In the genomic region with DNA sequence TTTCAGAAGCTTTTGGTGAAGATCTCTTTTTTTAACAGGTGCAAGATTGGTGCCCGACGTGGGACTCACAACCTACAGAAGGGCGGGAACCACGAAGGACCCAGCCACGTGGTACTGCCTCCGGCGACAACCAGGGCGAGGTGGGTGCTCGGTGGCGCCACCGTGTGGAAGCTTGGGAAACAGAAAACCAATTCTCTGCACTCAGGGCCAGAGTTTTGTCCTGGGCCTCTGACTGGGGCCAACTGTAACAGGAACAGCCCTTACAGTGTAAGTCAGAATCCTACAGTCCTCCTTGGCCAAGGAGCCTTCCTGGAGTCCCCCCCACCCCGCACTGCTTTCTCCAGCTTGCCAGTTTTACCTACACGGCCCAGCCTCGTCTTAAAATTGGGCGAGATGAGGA, we compare ENCODE assay signal across 9 cellular contexts. TPM values are rescaled to one million over a fixed set of nuclear protein-coding genes. Genes with fewer than 3 reads are reported as not detected.
A peak's percentile ranks its signal among the peaks of the same experiment; 100 is the strongest.
DNase-seq lines count a peak whose midpoint lies in the region; ATAC-seq, FAIRE-seq and TF ChIP-seq lines count a peak whose summit lies in the region.
"Had no signal": no experiment of that assay in that cellular context is flagged by ENCODE, and none has a peak within 500 bp of the region (broad histone marks: within the 10 kb centered on the region; RNA-seq: fewer than 3 reads in every experiment).

No MANE protein-coding gene starts in this region.

- intact Hi-C loops in body of pancreas (cut with DNase I) (no loop called here), HepG2 (cut with micrococcal nuclease; ENCODE audit: unreplicated experiment) (no loop called here)

- H3K27me3 ChIP-seq in body of pancreas (no peaks in the 10 kb centered on the region), HepG2 (ENCODE audit: control insufficient read depth in 1 of 2, insufficient read depth in 2 of 2, low read length in 2 of 2) (peaks cover 1 to 28% of the 10 kb centered on the region in 2 experiments; a peak in 3 of 5 replicates)

- no peak overlapping the region for H3K27ac ChIP-seq in body of pancreas
- H3K27ac ChIP-seq in HepG2 (ENCODE audit: extremely low read length, insufficient read depth, low read length), result no peak overlapping the region

- H4K20me1 ChIP-seq in HepG2 (ENCODE audit: insufficient read depth, low read length), result no peaks in the 10 kb centered on the region

- H3K36me3 Mint-ChIP-seq in stimulated activated effector memory CD8-positive, alpha-beta T cell treated with anti-CD3 and anti-CD28 coated beads, Interleukin-12 subunit alpha, Interleukin-12 subunit beta, amount 100 ng/mL, for 72 hours, result no peaks in the 10 kb centered on the region

- POLR2A ChIA-PET in AG04449 (lab: Yijun Ruan, JAX) (no interaction called here), HepG2 (lab: Yijun Ruan, JAX) (no interaction called here)

- ATAC-seq in body of pancreas, result no peak
- ATAC-seq in HepG2, result peak; percentile 51; the same call in 2 of the 3 replicates
- ATAC-seq in stimulated activated effector memory CD8-positive, alpha-beta T cell treated with anti-CD3 and anti-CD28 coated beads, Interleukin-12 subunit alpha, Interleukin-12 subunit beta, amount 100 ng/mL, for 72 hours, result peak; percentile 61
- no peak for ATAC-seq in HG03039 (IDR thresholded peaks at IDR 0.05; ENCODE audit: unreplicated experiment)
- ATAC-seq in HG02642 (IDR thresholded peaks at IDR 0.05; ENCODE audit: poor library complexity, unreplicated experiment), result no peak

- TF ChIP-seq CTCF in AG04449 (IDR thresholded peaks at IDR 0.05; ENCODE audit: insufficient read depth, low read length, missing control alignments) (peak; percentile 14), body of pancreas (IDR thresholded peaks at IDR 0.05) (peak in 4 of 7 experiments; percentile 8 to 26 (median 20)), HepG2 (CRISPR knock-in tag; IDR thresholded peaks at IDR 0.05) (peak; percentile 48)

- BruUV-seq in HepG2 (replicated peaks; lab: Mats Ljungman, UMichigan), result no TSS peak

- DNase-seq in AG04449 (ENCODE audit: low read depth, low spot score), result no peak
- DNase-seq in H4 (ENCODE audit: low spot score), result peak; percentile 23
- peak in 4 of 5 donors; percentile 38 to 52 (median 44) for DNase-seq in T-helper 1 cell
- DNase-seq in body of pancreas, result peak in 3 of 4 donors; percentile 16 to 35 (median 17)
- DNase-seq in HepG2 (ENCODE audit: low spot score), result peak; percentile 11
- peak; percentile 38 to 75 for DNase-seq in stimulated activated effector memory CD8-positive, alpha-beta T cell treated with anti-CD3 and anti-CD28 coated beads, Interleukin-12 subunit alpha, Interleukin-12 subunit beta, amount 100 ng/mL, for 72 hours (ENCODE audit: low spot score in 2 of 2)

- no peak for TF ChIP-seq POLR2A in body of pancreas (IDR thresholded peaks at IDR 0.05)
- TF ChIP-seq POLR2A in HepG2 (IDR thresholded peaks at IDR 0.05; ENCODE audit: insufficient read depth in 1 of 2, low read depth in 2 of 2, low read length in 2 of 2), result no peak

- H3K27ac Mint-ChIP-seq in stimulated activated effector memory CD8-positive, alpha-beta T cell treated with anti-CD3 and anti-CD28 coated beads, Interleukin-12 subunit alpha, Interleukin-12 subunit beta, amount 100 ng/mL, for 72 hours, result no peak overlapping the region

- CTCF ChIA-PET in AG04449 (lab: Yijun Ruan, JAX) (no interaction called here), HepG2 (lab: Yijun Ruan, JAX; ENCODE audit: low intra/inter-chr PET ratio, low total read pairs) (no interaction called here)

- H3K4me2 ChIP-seq in HepG2 (ENCODE audit: low read depth, low read length), result no peak overlapping the region

- no peak for TF ChIP-seq RAD21 in HepG2 (CRISPR knock-in tag; IDR thresholded peaks at IDR 0.05)

- no peaks in the 10 kb centered on the region for H3K79me2 ChIP-seq in HepG2 (ENCODE audit: insufficient read depth, low read length)

- TF ChIP-seq EP300 in HepG2 (IDR thresholded peaks at IDR 0.05; ENCODE audit: low read depth in 2 of 2, low read length in 2 of 2) (no peak), HepG2 (CRISPR knock-in tag; IDR thresholded peaks at IDR 0.05; ENCODE audit: borderline replicate concordance) (no peak)

- no peak overlapping the region for H2AFZ ChIP-seq in HepG2 (ENCODE audit: low read length)

- H3K4me1 Mint-ChIP-seq in stimulated activated effector memory CD8-positive, alpha-beta T cell treated with anti-CD3 and anti-CD28 coated beads, Interleukin-12 subunit alpha, Interleukin-12 subunit beta, amount 100 ng/mL, for 72 hours, result peaks cover 9% of the 10 kb centered on the region

- 34 to 37% methylated on average over 15 of the region's 15 CpGs for WGBS in body of pancreas, 2 donors
- WGBS in HepG2 (ENCODE audit: low lambda C conversion rate), result 2% methylated on average over 15 of the region's 15 CpGs

- no peak overlapping the region for H3K4me3 Mint-ChIP-seq in stimulated activated effector memory CD8-positive, alpha-beta T cell treated with anti-CD3 and anti-CD28 coated beads, Interleukin-12 subunit alpha, Interleukin-12 subunit beta, amount 100 ng/mL, for 72 hours

- H3K9me3 ChIP-seq in body of pancreas (no peaks in the 10 kb centered on the region), HepG2 (ENCODE audit: low read length) (no peaks in the 10 kb centered on the region)

- no peak overlapping the region for H3K4me3 ChIP-seq in AG04449 (ENCODE audit: low read depth, low read length)
- no peak overlapping the region for H3K4me3 ChIP-seq in body of pancreas
- H3K4me3 ChIP-seq in HepG2 (replicated peaks in 1 of 3; ENCODE audit: insufficient read depth in 1 of 3, low read depth in 2 of 3, low read length in 3 of 3), result no peak overlapping the region

- H3K36me3 ChIP-seq in body of pancreas (replicated peaks in 1 of 2; ENCODE audit: insufficient read depth in 1 of 2, low read depth in 2 of 2) (no peaks in the 10 kb centered on the region), HepG2 (replicated peaks in 1 of 2; ENCODE audit: control insufficient read depth in 1 of 2, insufficient read depth in 2 of 2, low read length in 2 of 2) (no peaks in the 10 kb centered on the region)

- H3K4me1 ChIP-seq in body of pancreas, result no peaks in the 10 kb centered on the region
- H3K4me1 ChIP-seq in HepG2 (ENCODE audit: insufficient read depth, low read length), result no peaks in the 10 kb centered on the region

- no peak overlapping the region for H3K9ac ChIP-seq in HepG2 (ENCODE audit: insufficient read depth, low read depth, low read length)

- H3K9me3 Mint-ChIP-seq in stimulated activated effector memory CD8-positive, alpha-beta T cell treated with anti-CD3 and anti-CD28 coated beads, Interleukin-12 subunit alpha, Interleukin-12 subunit beta, amount 100 ng/mL, for 72 hours, result no peaks in the 10 kb centered on the region

- in situ Hi-C loops in HepG2 (cut with HindIII; ENCODE audit: extremely low pct_ligation_motif_present, low pct_unique_long_range_greater_than_20kb), result no loop called here

- FAIRE-seq in HepG2 (lab: Jason Lieb, UNC), result no peak
- FAIRE-seq: endometrium had no signal

RNA-seq across cellular contexts. Expression of a gene that starts 11.6 kb away (rescaled TPM):
- not detected in 2 replicates for total RNA-seq in H4 (2014; rRNA removed; shearing (Covaris generic))
- total RNA-seq in body of pancreas (not detected), HepG2 (2016; rRNA removed; fragmentation: Illumina TruSeq; extraction: Trizol) (not detected in 2 replicates)
- total RNA-seq in HepG2 (2016; cell fraction: cytosol; rRNA removed; fragmentation: Illumina TruSeq; extraction: Trizol; ENCODE audit: low read depth), result not detected in 2 replicates
- total RNA-seq in HepG2 (2016; cell fraction: insoluble cytoplasmic fraction; rRNA removed; fragmentation: Illumina TruSeq; extraction: Trizol), result not detected in 2 replicates
- not detected in 2 replicates for total RNA-seq in HepG2 (2016; cell fraction: membrane; rRNA removed; fragmentation: Illumina TruSeq; extraction: Trizol)
- total RNA-seq in HepG2 (2016; cell fraction: nucleus; rRNA removed; fragmentation: Illumina TruSeq; extraction: Trizol), result not detected in 2 replicates
- polyA plus RNA-seq in HepG2 (2011; rRNA removed), result not detected in 2 replicates
- polyA plus RNA-seq in HepG2 (2011; cell fraction: cytosol; rRNA removed), result not detected in 2 replicates
- polyA plus RNA-seq in HepG2 (2011; cell fraction: nucleus; rRNA removed), result not detected in 2 replicates
- not detected in 2 replicates for polyA plus RNA-seq in HepG2 (2012)
- polyA plus RNA-seq in HepG2 (2016; cell fraction: cytosol; fragmentation: Illumina TruSeq; extraction: Trizol; ENCODE audit: low read depth), result not detected in 2 replicates
- polyA plus RNA-seq in HepG2 (2016; cell fraction: insoluble cytoplasmic fraction; fragmentation: Illumina TruSeq; extraction: Trizol; ENCODE audit: low read depth), result not detected in 2 replicates
- polyA plus RNA-seq in HepG2 (2016; cell fraction: membrane; fragmentation: Illumina TruSeq; extraction: Trizol; ENCODE audit: low read depth), result not detected in 2 replicates
- polyA plus RNA-seq in HepG2 (2016; cell fraction: nucleus; fragmentation: Illumina TruSeq; extraction: Trizol; ENCODE audit: insufficient read depth, low read depth), result not detected in 2 replicates
- polyA minus RNA-seq in HepG2 (2011; rRNA and poly(A)+ RNA removed; ENCODE audit: low replicate concordance), result not detected in 2 replicates
- polyA minus RNA-seq in HepG2 (2011; cell fraction: cytosol; rRNA and poly(A)+ RNA removed), result not detected in 2 replicates
- not detected in 2 replicates for polyA minus RNA-seq in HepG2 (2011; cell fraction: nucleus; rRNA and poly(A)+ RNA removed)

RNA-seq across cellular contexts. Expression of a gene that starts 13.9 kb away (rescaled TPM):
- not detected in 2 replicates for total RNA-seq in H4 (2014; rRNA removed; shearing (Covaris generic))
- total RNA-seq in body of pancreas (1 to 10 TPM in 1 of 2 donors, not detected in 1; 1.8 TPM), HepG2 (2016; rRNA removed; fragmentation: Illumina TruSeq; extraction: Trizol) (not detected in 2 replicates)
- not detected in 2 replicates for total RNA-seq in HepG2 (2016; cell fraction: cytosol; rRNA removed; fragmentation: Illumina TruSeq; extraction: Trizol; ENCODE audit: low read depth)
- total RNA-seq in HepG2 (2016; cell fraction: insoluble cytoplasmic fraction; rRNA removed; fragmentation: Illumina TruSeq; extraction: Trizol), result not detected in 2 replicates
- total RNA-seq in HepG2 (2016; cell fraction: membrane; rRNA removed; fragmentation: Illumina TruSeq; extraction: Trizol), result not detected in 2 replicates
- total RNA-seq in HepG2 (2016; cell fraction: nucleus; rRNA removed; fragmentation: Illumina TruSeq; extraction: Trizol), result not detected in 2 replicates
- polyA plus RNA-seq in HepG2 (2011; rRNA removed), result not detected in 2 replicates
- polyA plus RNA-seq in HepG2 (2011; cell fraction: cytosol; rRNA removed), result not detected in 2 replicates
- polyA plus RNA-seq in HepG2 (2011; cell fraction: nucleus; rRNA removed), result not detected in 2 replicates
- not detected in 2 replicates for polyA plus RNA-seq in HepG2 (2012)
- polyA plus RNA-seq in HepG2 (2016; cell fraction: cytosol; fragmentation: Illumina TruSeq; extraction: Trizol; ENCODE audit: low read depth), result not detected in 2 replicates
- polyA plus RNA-seq in HepG2 (2016; cell fraction: insoluble cytoplasmic fraction; fragmentation: Illumina TruSeq; extraction: Trizol; ENCODE audit: low read depth), result not detected in 2 replicates
- polyA plus RNA-seq in HepG2 (2016; cell fraction: membrane; fragmentation: Illumina TruSeq; extraction: Trizol; ENCODE audit: low read depth), result not detected in 2 replicates
- not detected in 2 replicates for polyA plus RNA-seq in HepG2 (2016; cell fraction: nucleus; fragmentation: Illumina TruSeq; extraction: Trizol; ENCODE audit: insufficient read depth, low read depth)
- polyA minus RNA-seq in HepG2 (2011; rRNA and poly(A)+ RNA removed; ENCODE audit: low replicate concordance), result not detected in 2 replicates
- polyA minus RNA-seq in HepG2 (2011; cell fraction: cytosol; rRNA and poly(A)+ RNA removed), result not detected in 2 replicates
- not detected in 2 replicates for polyA minus RNA-seq in HepG2 (2011; cell fraction: nucleus; rRNA and poly(A)+ RNA removed)

RNA-seq across cellular contexts. Expression of a gene that starts 29.3 kb away (rescaled TPM):
- total RNA-seq in H4 (2014; rRNA removed; shearing (Covaris generic)), result not detected in 2 replicates
- total RNA-seq in body of pancreas, result not detected
- not detected in 2 replicates for total RNA-seq in HepG2 (2016; rRNA removed; fragmentation: Illumina TruSeq; extraction: Trizol)
- total RNA-seq in HepG2 (2016; cell fraction: cytosol; rRNA removed; fragmentation: Illumina TruSeq; extraction: Trizol; ENCODE audit: low read depth), result not detected in 2 replicates
- not detected in 2 replicates for total RNA-seq in HepG2 (2016; cell fraction: insoluble cytoplasmic fraction; rRNA removed; fragmentation: Illumina TruSeq; extraction: Trizol)
- total RNA-seq in HepG2 (2016; cell fraction: membrane; rRNA removed; fragmentation: Illumina TruSeq; extraction: Trizol), result not detected in 2 replicates
- total RNA-seq in HepG2 (2016; cell fraction: nucleus; rRNA removed; fragmentation: Illumina TruSeq; extraction: Trizol), result not detected in 2 replicates
- polyA plus RNA-seq in HepG2 (2011; rRNA removed), result not detected in 2 replicates
- polyA plus RNA-seq in HepG2 (2011; cell fraction: cytosol; rRNA removed), result not detected in 2 replicates
- polyA plus RNA-seq in HepG2 (2011; cell fraction: nucleus; rRNA removed), result not detected in 2 replicates
- not detected in 2 replicates for polyA plus RNA-seq in HepG2 (2012)
- not detected in 2 replicates for polyA plus RNA-seq in HepG2 (2016; cell fraction: cytosol; fragmentation: Illumina TruSeq; extraction: Trizol; ENCODE audit: low read depth)
- not detected in 2 replicates for polyA plus RNA-seq in HepG2 (2016; cell fraction: insoluble cytoplasmic fraction; fragmentation: Illumina TruSeq; extraction: Trizol; ENCODE audit: low read depth)
- polyA plus RNA-seq in HepG2 (2016; cell fraction: membrane; fragmentation: Illumina TruSeq; extraction: Trizol; ENCODE audit: low read depth), result not detected in 2 replicates
- not detected in 2 replicates for polyA plus RNA-seq in HepG2 (2016; cell fraction: nucleus; fragmentation: Illumina TruSeq; extraction: Trizol; ENCODE audit: insufficient read depth, low read depth)
- not detected in 2 replicates for polyA minus RNA-seq in HepG2 (2011; rRNA and poly(A)+ RNA removed; ENCODE audit: low replicate concordance)
- polyA minus RNA-seq in HepG2 (2011; cell fraction: cytosol; rRNA and poly(A)+ RNA removed), result not detected in 2 replicates
- polyA minus RNA-seq in HepG2 (2011; cell fraction: nucleus; rRNA and poly(A)+ RNA removed), result not detected in 2 replicates

RNA-seq across cellular contexts. Expression of a gene that starts 47.1 kb away (rescaled TPM):
- total RNA-seq in H4 (2014; rRNA removed; shearing (Covaris generic)), result 0.74 TPM in 1 of 2 replicates, not detected in the other
- total RNA-seq in body of pancreas (10 to 100 TPM; 19.5 to 43.2 TPM), HepG2 (2016; rRNA removed; fragmentation: Illumina TruSeq; extraction: Trizol) (0.31 and 1.1 TPM in 2 replicates)
- total RNA-seq in HepG2 (2016; cell fraction: cytosol; rRNA removed; fragmentation: Illumina TruSeq; extraction: Trizol; ENCODE audit: low read depth), result not detected in 2 replicates
- 0.65 and 0.91 TPM in 2 replicates for total RNA-seq in HepG2 (2016; cell fraction: insoluble cytoplasmic fraction; rRNA removed; fragmentation: Illumina TruSeq; extraction: Trizol)
- total RNA-seq in HepG2 (2016; cell fraction: membrane; rRNA removed; fragmentation: Illumina TruSeq; extraction: Trizol), result not detected in 2 replicates
- total RNA-seq in HepG2 (2016; cell fraction: nucleus; rRNA removed; fragmentation: Illumina TruSeq; extraction: Trizol), result not detected in 2 replicates
- polyA plus RNA-seq in HepG2 (2011; rRNA removed), result 0.61 and 0.69 TPM in 2 replicates
- polyA plus RNA-seq in HepG2 (2011; cell fraction: cytosol; rRNA removed), result 0.43 and 1.1 TPM in 2 replicates
- not detected in 2 replicates for polyA plus RNA-seq in HepG2 (2011; cell fraction: nucleus; rRNA removed)
- not detected in 2 replicates for polyA plus RNA-seq in HepG2 (2012)
- 0.21 TPM in 1 of 2 replicates, not detected in the other for polyA plus RNA-seq in HepG2 (2016; cell fraction: cytosol; fragmentation: Illumina TruSeq; extraction: Trizol; ENCODE audit: low read depth)
- 0.49 and 1.4 TPM in 2 replicates for polyA plus RNA-seq in HepG2 (2016; cell fraction: insoluble cytoplasmic fraction; fragmentation: Illumina TruSeq; extraction: Trizol; ENCODE audit: low read depth)
- not detected in 2 replicates for polyA plus RNA-seq in HepG2 (2016; cell fraction: membrane; fragmentation: Illumina TruSeq; extraction: Trizol; ENCODE audit: low read depth)
- not detected in 2 replicates for polyA plus RNA-seq in HepG2 (2016; cell fraction: nucleus; fragmentation: Illumina TruSeq; extraction: Trizol; ENCODE audit: insufficient read depth, low read depth)
- not detected in 2 replicates for polyA minus RNA-seq in HepG2 (2011; rRNA and poly(A)+ RNA removed; ENCODE audit: low replicate concordance)
- polyA minus RNA-seq in HepG2 (2011; cell fraction: cytosol; rRNA and poly(A)+ RNA removed), result not detected in 2 replicates
- not detected in 2 replicates for polyA minus RNA-seq in HepG2 (2011; cell fraction: nucleus; rRNA and poly(A)+ RNA removed)

RNA-seq across cellular contexts. Expression of a gene that starts 55.7 kb away (rescaled TPM):
- total RNA-seq in H4 (2014; rRNA removed; shearing (Covaris generic)), result not detected in 2 replicates
- not detected for total RNA-seq in body of pancreas
- not detected in 2 replicates for total RNA-seq in HepG2 (2016; rRNA removed; fragmentation: Illumina TruSeq; extraction: Trizol)
- not detected in 2 replicates for total RNA-seq in HepG2 (2016; cell fraction: cytosol; rRNA removed; fragmentation: Illumina TruSeq; extraction: Trizol; ENCODE audit: low read depth)
- not detected in 2 replicates for total RNA-seq in HepG2 (2016; cell fraction: insoluble cytoplasmic fraction; rRNA removed; fragmentation: Illumina TruSeq; extraction: Trizol)
- not detected in 2 replicates for total RNA-seq in HepG2 (2016; cell fraction: membrane; rRNA removed; fragmentation: Illumina TruSeq; extraction: Trizol)
- total RNA-seq in HepG2 (2016; cell fraction: nucleus; rRNA removed; fragmentation: Illumina TruSeq; extraction: Trizol), result not detected in 2 replicates
- not detected in 2 replicates for polyA plus RNA-seq in HepG2 (2011; rRNA removed)
- polyA plus RNA-seq in HepG2 (2011; cell fraction: cytosol; rRNA removed), result not detected in 2 replicates
- not detected in 2 replicates for polyA plus RNA-seq in HepG2 (2011; cell fraction: nucleus; rRNA removed)
- not detected in 2 replicates for polyA plus RNA-seq in HepG2 (2012)
- not detected in 2 replicates for polyA plus RNA-seq in HepG2 (2016; cell fraction: cytosol; fragmentation: Illumina TruSeq; extraction: Trizol; ENCODE audit: low read depth)
- polyA plus RNA-seq in HepG2 (2016; cell fraction: insoluble cytoplasmic fraction; fragmentation: Illumina TruSeq; extraction: Trizol; ENCODE audit: low read depth), result not detected in 2 replicates
- not detected in 2 replicates for polyA plus RNA-seq in HepG2 (2016; cell fraction: membrane; fragmentation: Illumina TruSeq; extraction: Trizol; ENCODE audit: low read depth)
- not detected in 2 replicates for polyA plus RNA-seq in HepG2 (2016; cell fraction: nucleus; fragmentation: Illumina TruSeq; extraction: Trizol; ENCODE audit: insufficient read depth, low read depth)
- polyA minus RNA-seq in HepG2 (2011; rRNA and poly(A)+ RNA removed; ENCODE audit: low replicate concordance), result not detected in 2 replicates
- not detected in 2 replicates for polyA minus RNA-seq in HepG2 (2011; cell fraction: cytosol; rRNA and poly(A)+ RNA removed)
- polyA minus RNA-seq in HepG2 (2011; cell fraction: nucleus; rRNA and poly(A)+ RNA removed), result not detected in 2 replicates

Comparison
In these comparisons a context has a peak if more than half of its experiments do, and no peak if none do; other contexts are left out.
1. ATAC-seq: peak in HepG2 (single experiment) and stimulated activated effector memory CD8-positive, alpha-beta T cell treated with anti-CD3 and anti-CD28 coated beads, Interleukin-12 subunit alpha, Interleukin-12 subunit beta, amount 100 ng/mL, for 72 hours (single experiment); none in body of pancreas (single experiment), HG03039 (single experiment) and HG02642 (single experiment).
2. Peak in every context shown above with its lines, with median percentiles within 50 percentile points of each other: CTCF ChIP-seq.